ENCODE assay signal across 1 cellular context in genomic region chr16:23149267-23149992, GRCh38.
TF ChIP-seq lines count a peak whose summit lies in the region.

USP31 (minus strand) TSS chr16:23149452; CDS start chr16:23149270, 182 bp downstream.

TF ChIP-seq in GM12878, 131 proteins besides CTCF, POLR2A, EP300 and RAD21 (continued from another document):
- TF ChIP-seq E4F1 (IDR thresholded peaks at IDR 0.05; ENCODE audit: borderline replicate concordance, partially characterized antibody) (no peak), MEF2A (IDR thresholded peaks at IDR 0.05; ENCODE audit: insufficient read depth, low read depth, low read length) (no peak), ZBTB33 (IDR thresholded peaks at IDR 0.05) (no peak), CEBPB (IDR thresholded peaks at IDR 0.05; ENCODE audit: borderline replicate concordance in 1 of 2, low read depth in 2 of 2, low read length in 2 of 2) (no peak), ZBTB4 (CRISPR knock-in tag; IDR thresholded peaks at IDR 0.05) (no peak), ASH2L (IDR thresholded peaks at IDR 0.05; ENCODE audit: borderline replicate concordance, low read depth) (no peak), GATAD2B (conservative IDR thresholded peaks at IDR 0.05; ENCODE audit: low read depth) (no peak; the same call in 1 of the 2 replicates), PRDM15 (CRISPR knock-in tag; IDR thresholded peaks at IDR 0.05) (no peak), EGR1 (IDR thresholded peaks at IDR 0.05; ENCODE audit: borderline replicate concordance in 1 of 2, low read depth in 2 of 2, low read length in 2 of 2) (no peak), IKZF2 (IDR thresholded peaks at IDR 0.05) (peak in 1 of 2 experiments; percentile 39; a peak in 1 of 4 replicates), PML (IDR thresholded peaks at IDR 0.05; ENCODE audit: low read length) (no peak), RBBP5 (conservative IDR thresholded peaks at IDR 0.05) (no peak), PAX8 (IDR thresholded peaks at IDR 0.05) (no peak), JUNB (IDR thresholded peaks at IDR 0.05) (no peak), SIX5 (IDR thresholded peaks at IDR 0.05; ENCODE audit: low read depth, low read length, severe bottlenecking) (peak; percentile 91), NR2C2 (IDR thresholded peaks at IDR 0.05; ENCODE audit: borderline replicate concordance, control insufficient read depth, insufficient read length, low read depth) (no peak), CHD1 (IDR thresholded peaks at IDR 0.05; ENCODE audit: low read depth, low read length) (no peak), CREB1 (IDR thresholded peaks at IDR 0.05; ENCODE audit: low read depth) (peak; percentile 82), SPI1 (IDR thresholded peaks at IDR 0.05; ENCODE audit: borderline replicate concordance, insufficient read depth, low read depth, low read length) (no peak), ZZZ3 (IDR thresholded peaks at IDR 0.05; ENCODE audit: control insufficient read depth, insufficient read length, low read depth) (no peak), POLR2AphosphoS2 (IDR thresholded peaks at IDR 0.05; ENCODE audit: low read depth, low read length) (no peak)
- TF ChIP-seq, protein P1, sequence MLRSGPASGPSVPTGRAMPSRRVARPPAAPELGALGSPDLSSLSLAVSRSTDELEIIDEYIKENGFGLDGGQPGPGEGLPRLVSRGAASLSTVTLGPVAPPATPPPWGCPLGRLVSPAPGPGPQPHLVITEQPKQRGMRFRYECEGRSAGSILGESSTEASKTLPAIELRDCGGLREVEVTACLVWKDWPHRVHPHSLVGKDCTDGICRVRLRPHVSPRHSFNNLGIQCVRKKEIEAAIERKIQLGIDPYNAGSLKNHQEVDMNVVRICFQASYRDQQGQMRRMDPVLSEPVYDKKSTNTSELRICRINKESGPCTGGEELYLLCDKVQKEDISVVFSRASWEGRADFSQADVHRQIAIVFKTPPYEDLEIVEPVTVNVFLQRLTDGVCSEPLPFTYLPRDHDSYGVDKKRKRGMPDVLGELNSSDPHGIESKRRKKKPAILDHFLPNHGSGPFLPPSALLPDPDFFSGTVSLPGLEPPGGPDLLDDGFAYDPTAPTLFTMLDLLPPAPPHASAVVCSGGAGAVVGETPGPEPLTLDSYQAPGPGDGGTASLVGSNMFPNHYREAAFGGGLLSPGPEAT (IDR thresholded peaks at IDR 0.05; ENCODE audit: low read depth), result no peak
